In the genomic region with DNA sequence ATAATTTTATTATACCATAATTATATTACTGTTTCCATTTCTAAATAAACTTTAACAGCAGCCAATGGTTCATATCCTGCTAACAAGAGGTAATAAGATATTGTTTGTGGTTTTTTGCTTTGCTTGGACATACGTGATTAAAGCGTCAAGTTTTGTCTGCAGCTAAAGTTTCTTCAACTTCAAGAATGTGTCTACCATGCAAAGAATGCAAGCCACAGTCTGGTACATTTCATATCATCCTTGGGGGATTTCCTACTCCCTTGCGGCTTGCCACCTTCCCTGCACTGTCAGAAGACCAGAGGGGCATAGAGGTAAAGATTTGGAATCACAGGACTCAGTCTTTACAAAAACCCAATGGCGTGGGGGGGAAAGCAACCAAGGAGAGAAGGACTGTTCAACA, we compare ENCODE assay signal across 1 cellular context.
A peak's percentile ranks its signal among the peaks of the same experiment; 100 is the strongest.
TF ChIP-seq lines count a peak whose summit lies in the region.

No MANE protein-coding gene starts in this region.

TF ChIP-seq in IMR-90, 13 proteins besides CTCF, POLR2A, EP300 and RAD21 (continued from another document):
- peak; percentile 88 for TF ChIP-seq MAFK (IDR thresholded peaks at IDR 0.05; ENCODE audit: low read depth, low read length)
- no peak for TF ChIP-seq CHD1 (IDR thresholded peaks at IDR 0.05; ENCODE audit: low read depth, low read length)
